In genomic region chr6:54053893-54054391, GRCh38 we compare ENCODE assay signal across 8 cellular contexts.
A peak's percentile ranks its signal among the peaks of the same experiment; 100 is the strongest.
DNase-seq lines count a peak whose midpoint lies in the region; ATAC-seq and TF ChIP-seq lines count a peak whose summit lies in the region.

No MANE protein-coding gene starts in this region.

- no peak for ATAC-seq in HG02678 (IDR thresholded peaks at IDR 0.05; ENCODE audit: unreplicated experiment)

- H3K4me3 ChIP-seq in HFF-Myc (replicated peaks; ENCODE audit: low read depth, low read length): no peak overlapping the region
- peak overlapping the region; percentile 57 for H3K4me3 ChIP-seq in adipocyte (ENCODE audit: low read length)

- no peaks in the 10 kb centered on the region for H3K36me3 ChIP-seq in adipocyte (ENCODE audit: control insufficient read depth, insufficient read depth, low read length, severe bottlenecking)

- no peak for TF ChIP-seq CTCF in HFF-Myc (IDR thresholded peaks at IDR 0.05; ENCODE audit: low read depth, low read length, missing control alignments)

- peak overlapping the region; percentile 85 for H3K9ac ChIP-seq in adipocyte (ENCODE audit: low read length)

- H3K27me3 ChIP-seq in adipocyte (replicated peaks; ENCODE audit: control insufficient read depth, insufficient read depth, low read length): no peaks in the 10 kb centered on the region

- H3K4me1 ChIP-seq in adipocyte (ENCODE audit: control insufficient read depth, insufficient read depth, low read length): peaks cover 34% of the 10 kb centered on the region

- H3K9me3 ChIP-seq in adipocyte (ENCODE audit: control insufficient read depth, low read length): no peaks in the 10 kb centered on the region

- DNase-seq in HFF-Myc (ENCODE audit: extremely low read depth, low read depth) (peak; percentile 46), adipocyte (ENCODE audit: low read depth) (peak; percentile 86), hepatic stellate cell (ENCODE audit: low spot score) (peak; percentile 34), smooth muscle cell of the brain vasculature (ENCODE audit: low read depth, low spot score) (peak; percentile 28), NCI-H1092 (lab: John Stamatoyannopoulos, UW) (no peak), NCI-H1105 treated with DMSO at 0.1 percent for 48 hours (lab: John Stamatoyannopoulos, UW) (no peak)
- DNase-seq in effector CD4-positive, alpha-beta T cell: no peak

Comparison
In these comparisons a context has a peak if more than half of its experiments do, and no peak if none do; other contexts are left out.
1. DNase-seq: peak in HFF-Myc (single experiment), adipocyte (single experiment), hepatic stellate cell (single experiment) and smooth muscle cell of the brain vasculature (single experiment); none in NCI-H1092 (single experiment), effector CD4-positive, alpha-beta T cell (single experiment) and NCI-H1105 treated with DMSO at 0.1 percent for 48 hours (single experiment).